ENCODE assay signal across 1 cellular context in genomic region chr2:128321784-128322650, GRCh38.
TF ChIP-seq lines count a peak whose summit lies in the region.

No MANE protein-coding gene starts in this region.

TF ChIP-seq in HepG2, 621 proteins besides CTCF, POLR2A, EP300 and RAD21 (continued from another document):
- TF ChIP-seq ZNF343 (CRISPR knock-in tag; IDR thresholded peaks at IDR 0.05), result no peak
- no peak for TF ChIP-seq HOXD1 (CRISPR knock-in tag; IDR thresholded peaks at IDR 0.05)
- TF ChIP-seq NFE2L2 (IDR thresholded peaks at IDR 0.05; ENCODE audit: low read length), result peak; percentile 19; the same call in 1 of the 2 replicates
- no peak for TF ChIP-seq ZNF782 (CRISPR knock-in tag; IDR thresholded peaks at IDR 0.05; ENCODE audit: borderline replicate concordance)
- no peak for TF ChIP-seq ZNF775 (CRISPR knock-in tag; IDR thresholded peaks at IDR 0.05; ENCODE audit: borderline replicate concordance)
- TF ChIP-seq ZNF430 (CRISPR knock-in tag; IDR thresholded peaks at IDR 0.05), result no peak
- peak; percentile 90 for TF ChIP-seq PTBP1 (IDR thresholded peaks at IDR 0.05; ENCODE audit: low read depth, low read length, poor library complexity, severe bottlenecking)
- TF ChIP-seq ZBTB44 (CRISPR knock-in tag; IDR thresholded peaks at IDR 0.05), result no peak
- TF ChIP-seq FOXP1 (IDR thresholded peaks at IDR 0.05), result no peak
- TF ChIP-seq FOXP1 (CRISPR knock-in tag; IDR thresholded peaks at IDR 0.05), result no peak
- no peak for TF ChIP-seq E2F5 (CRISPR knock-in tag; conservative IDR thresholded peaks at IDR 0.05)
- TF ChIP-seq DDIT3 (CRISPR knock-in tag; IDR thresholded peaks at IDR 0.05), result no peak
- no peak for TF ChIP-seq CHCHD3 (CRISPR knock-in tag; IDR thresholded peaks at IDR 0.05)
- TF ChIP-seq SNAPC2 (CRISPR knock-in tag; IDR thresholded peaks at IDR 0.05), result no peak
- peak; percentile 45; the same call in 1 of the 2 replicates for TF ChIP-seq ZNF772 (CRISPR knock-in tag; IDR thresholded peaks at IDR 0.05)
- TF ChIP-seq CBX2 (IDR thresholded peaks at IDR 0.05; ENCODE audit: low read depth, low read length), result no peak
- no peak for TF ChIP-seq CBX2 (CRISPR knock-in tag; IDR thresholded peaks at IDR 0.05; ENCODE audit: low read depth)
- TF ChIP-seq ZUFSP (CRISPR knock-in tag; IDR thresholded peaks at IDR 0.05; ENCODE audit: borderline replicate concordance), result no peak
- TF ChIP-seq ZNF557 (CRISPR knock-in tag; IDR thresholded peaks at IDR 0.05), result no peak; the same call in 1 of the 2 replicates
- peak; percentile 35; the same call in 1 of the 2 replicates for TF ChIP-seq ZBTB10 (CRISPR knock-in tag; IDR thresholded peaks at IDR 0.05; ENCODE audit: borderline replicate concordance)
- no peak for TF ChIP-seq FOXM1 (CRISPR knock-in tag; IDR thresholded peaks at IDR 0.05)
- no peak for TF ChIP-seq JDP2 (CRISPR knock-in tag; IDR thresholded peaks at IDR 0.05; ENCODE audit: borderline replicate concordance)
- no peak for TF ChIP-seq ZNF256 (CRISPR knock-in tag; conservative IDR thresholded peaks at IDR 0.05)
- TF ChIP-seq PRDM4 (CRISPR knock-in tag; IDR thresholded peaks at IDR 0.05; ENCODE audit: borderline replicate concordance), result 0 out of 2 replicates have a peak, but pooled peaks have one; percentile 21
- TF ChIP-seq ZSCAN5A (CRISPR knock-in tag; IDR thresholded peaks at IDR 0.05; ENCODE audit: borderline replicate concordance), result no peak
- no peak for TF ChIP-seq SMAD9 (CRISPR knock-in tag; IDR thresholded peaks at IDR 0.05)
- TF ChIP-seq ZMYM4 (CRISPR knock-in tag; IDR thresholded peaks at IDR 0.05), result peak; percentile 79
- peak; percentile 52; the same call in 1 of the 2 replicates for TF ChIP-seq NCOA2 (CRISPR knock-in tag; IDR thresholded peaks at IDR 0.05)
- TF ChIP-seq ZNF761 (CRISPR knock-in tag; conservative IDR thresholded peaks at IDR 0.05), result no peak
- no peak for TF ChIP-seq IKZF1 (IDR thresholded peaks at IDR 0.05)
- no peak for TF ChIP-seq IRF9 (CRISPR knock-in tag; IDR thresholded peaks at IDR 0.05; ENCODE audit: borderline replicate concordance)
- TF ChIP-seq ZKSCAN1 (IDR thresholded peaks at IDR 0.05; ENCODE audit: low read length), result no peak
- TF ChIP-seq ZFP82 (CRISPR knock-in tag; IDR thresholded peaks at IDR 0.05; ENCODE audit: borderline replicate concordance), result peak; percentile 57; the same call in 1 of the 2 replicates
- peak; percentile 99 for TF ChIP-seq XRCC5 (optimal IDR thresholded peaks at IDR 0.05; ENCODE audit: low read length)
